11 cellular contexts compared by ENCODE assay signal in the genomic region with DNA sequence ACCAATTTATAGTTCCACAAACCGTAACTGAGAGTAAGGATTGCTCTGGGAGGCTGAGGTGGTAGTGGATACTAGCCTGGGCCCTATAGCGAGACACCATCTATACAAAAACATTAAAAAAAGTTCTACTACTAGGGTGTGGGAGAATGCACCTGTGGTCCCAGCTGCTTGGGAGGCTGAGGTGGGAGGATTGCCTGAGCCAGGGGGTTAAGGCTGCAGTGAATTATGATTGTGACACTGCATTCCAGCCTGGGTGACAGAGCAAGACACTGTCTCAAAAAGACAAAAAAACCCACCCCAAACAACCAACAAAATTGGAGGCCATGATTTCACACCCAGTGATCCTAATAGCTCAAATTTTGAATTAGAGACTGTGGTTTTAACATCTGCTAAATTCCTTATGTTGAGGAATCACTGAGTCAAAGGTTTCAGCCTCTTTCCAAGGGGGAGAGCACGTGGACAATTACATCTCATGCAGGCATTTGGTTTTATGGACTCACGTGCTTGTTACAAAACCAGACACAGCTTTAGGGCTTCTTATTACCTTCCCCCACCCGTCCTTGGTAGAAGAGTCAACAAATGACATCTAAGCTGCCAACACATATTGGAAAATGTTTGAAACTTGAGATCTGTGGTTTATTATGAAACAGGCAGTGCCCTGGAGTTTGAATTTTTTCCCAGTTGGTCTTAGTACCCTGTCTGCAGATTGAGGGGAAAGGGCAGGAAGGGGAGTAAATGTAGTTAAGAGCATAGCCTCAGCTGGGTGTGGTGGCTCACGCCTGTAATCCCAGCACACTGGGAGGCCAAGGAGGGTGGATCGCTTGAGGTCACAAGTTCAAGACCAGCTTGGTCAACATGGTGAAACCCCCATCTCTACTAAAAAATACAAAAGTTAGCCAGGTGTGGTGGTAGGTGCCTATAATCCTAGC. TPM values are rescaled to one million over a fixed set of nuclear protein-coding genes. Genes with fewer than 3 reads are reported as not detected.
A peak's percentile ranks its signal among the peaks of the same experiment; 100 is the strongest.
DNase-seq lines count a peak whose midpoint lies in the region; ATAC-seq and TF ChIP-seq lines count a peak whose summit lies in the region.
"Had no signal": no experiment of that assay in that cellular context is flagged by ENCODE, and none has a peak within 500 bp of the region (broad histone marks: within the 10 kb centered on the region; RNA-seq: fewer than 3 reads in every experiment).

No MANE protein-coding gene starts in this region.

- BruUV-seq in Panc1 (replicated peaks; lab: Mats Ljungman, UMichigan): no TSS peak

- TF ChIP-seq CTCF in Panc1 (IDR thresholded peaks at IDR 0.05): no peak
- TF ChIP-seq CTCF in fibroblast of mammary gland (conservative IDR thresholded peaks at IDR 0.05; ENCODE audit: control insufficient read depth, insufficient read depth, low read depth, low read length): no peak
- TF ChIP-seq CTCF in left ventricle myocardium inferior (IDR thresholded peaks at IDR 0.05; ENCODE audit: borderline replicate concordance): no peak

- H3K9ac ChIP-seq in subcutaneous abdominal adipose tissue (ENCODE audit: low read length in 5 of 5): peak overlapping the region in 1 of 5 donors; percentile 4

- H3K4me1 ChIP-seq in Panc1 (ENCODE audit: control insufficient read depth, insufficient read depth, low read length) (no peaks in the 10 kb centered on the region), subcutaneous abdominal adipose tissue (ENCODE audit: control insufficient read depth in 5 of 5, insufficient read depth in 5 of 5, low read length in 5 of 5) (peaks cover 0 to 33% (median 20%) of the 10 kb centered on the region in 5 donors), left ventricle myocardium inferior (no peaks in the 10 kb centered on the region)

- H3K27me3 ChIP-seq in Panc1 (ENCODE audit: control insufficient read depth, insufficient read depth, low read length): no peaks in the 10 kb centered on the region
- no peaks in the 10 kb centered on the region for H3K27me3 ChIP-seq in subcutaneous abdominal adipose tissue (ENCODE audit: control insufficient read depth in 5 of 5, insufficient read depth in 4 of 5, low read length in 5 of 5)
- no peaks in the 10 kb centered on the region for H3K27me3 ChIP-seq in left ventricle myocardium inferior (ENCODE audit: low read depth)

- peak; percentile 30 for DNase-seq in DMS 273 (lab: John Stamatoyannopoulos, UW; ENCODE audit: unreplicated experiment)
- DNase-seq in DMS 273 treated with DMSO at 0.1 percent for 48 hours (lab: John Stamatoyannopoulos, UW): no peak
- peak; percentile 59 for DNase-seq in Panc1 (ENCODE audit: low read depth, low spot score)
- peak; percentile 99 for DNase-seq in fibroblast of mammary gland (ENCODE audit: low read depth)
- DNase-seq in stimulated activated CD4-positive, alpha-beta T cell treated with anti-CD3 and anti-CD28 coated beads, Interleukin-2, amount 100 ng/mL, for 24 hours: no peak
- no peak for DNase-seq in left ventricle myocardium inferior
- DNase-seq: stimulated activated CD4-positive, alpha-beta T cell treated with anti-CD3 and anti-CD28 coated beads, Interleukin-1b, Interleukin-23, amount 100 ng/mL, for 48 hours had no signal

- no peaks in the 10 kb centered on the region for H3K36me3 ChIP-seq in Panc1 (ENCODE audit: control insufficient read depth, insufficient read depth, low read length)
- H3K36me3 ChIP-seq in subcutaneous abdominal adipose tissue (ENCODE audit: control insufficient read depth in 5 of 5, insufficient read depth in 5 of 5, low read length in 5 of 5): peaks cover 0 to 11% (median 7%) of the 10 kb centered on the region in 5 donors
- peaks cover 19% of the 10 kb centered on the region for H3K36me3 ChIP-seq in left ventricle myocardium inferior

- in situ Hi-C loops in Panc1 (cut with HindIII; ENCODE audit: low pct_unique_long_range_greater_than_20kb, low sequenced_read_pairs): no loop called here

- H3K4me3 ChIP-seq in Panc1 (ENCODE audit: low read depth in 2 of 2, low read length in 2 of 2): no peak overlapping the region
- H3K4me3 ChIP-seq in fibroblast of mammary gland (ENCODE audit: control insufficient read depth, low read depth, low read length): no peak overlapping the region
- H3K4me3 ChIP-seq in subcutaneous abdominal adipose tissue (ENCODE audit: low read depth in 1 of 5, low read length in 5 of 5): no peak overlapping the region
- H3K4me3 ChIP-seq in left ventricle myocardium inferior: no peak overlapping the region

- intact Hi-C loops in Panc1 (cut with micrococcal nuclease; ENCODE audit: unreplicated experiment) (no loop called here), left ventricle myocardium inferior (cut with micrococcal nuclease) (no loop called here)

- peak overlapping the region; percentile 29; the same call in 1 of the 2 replicates for H3K27ac ChIP-seq in Panc1 (ENCODE audit: low read length)
- peak overlapping the region; percentile 89 for H3K27ac ChIP-seq in subcutaneous abdominal adipose tissue (ENCODE audit: low read depth, low read length)
- no peak overlapping the region for H3K27ac ChIP-seq in left ventricle myocardium inferior (replicated peaks)

- CTCF ChIA-PET in Panc1 (lab: Charles Lee): no interaction called here

- H3K9me3 ChIP-seq in Panc1 (ENCODE audit: control insufficient read depth, insufficient read depth, low read depth, low read length): no peaks in the 10 kb centered on the region
- peaks cover 0 to 4% (median 0%) of the 10 kb centered on the region in 5 donors for H3K9me3 ChIP-seq in subcutaneous abdominal adipose tissue (ENCODE audit: control insufficient read depth in 5 of 5, low read length in 5 of 5)
- no peaks in the 10 kb centered on the region for H3K9me3 ChIP-seq in left ventricle myocardium inferior (replicated peaks)

- ATAC-seq in Panc1 (peak; percentile 34), HG02840 (IDR thresholded peaks at IDR 0.05; ENCODE audit: low FRiP score, unreplicated experiment) (no peak)

- POLR2A ChIA-PET in Panc1 (lab: Charles Lee): no interaction called here

RNA-seq across cellular contexts. Expression of a gene that starts 18.5 kb away (rescaled TPM):
- total RNA-seq in Panc1 (2021; ENCODE audit: unreplicated experiment): 0.41 TPM
- not detected for polyA plus RNA-seq in Panc1 (2012; ENCODE audit: insufficient read length)
- total RNA-seq in left ventricle myocardium inferior: not detected
- total RNA-seq: H1 had no signal
- polyA plus RNA-seq: esophagus had no signal

RNA-seq across cellular contexts. Expression of a gene that starts 32.8 kb away (rescaled TPM):
- total RNA-seq in Panc1 (2021; ENCODE audit: unreplicated experiment) (115 TPM), left ventricle myocardium inferior (47.8 TPM)
- polyA plus RNA-seq in Panc1 (2012; ENCODE audit: insufficient read length): 127 TPM

RNA-seq across cellular contexts. Expression of a gene that starts 50.3 kb away (rescaled TPM):
- total RNA-seq in Panc1 (2021; ENCODE audit: unreplicated experiment) (not detected), left ventricle myocardium inferior (not detected)
- polyA plus RNA-seq in Panc1 (2012; ENCODE audit: insufficient read length): not detected
- total RNA-seq: H1 had no signal

RNA-seq across cellular contexts. Expression of a gene that starts 53.7 kb away (rescaled TPM):
- 24.8 TPM for total RNA-seq in Panc1 (2021; ENCODE audit: unreplicated experiment)
- polyA plus RNA-seq in Panc1 (2012; ENCODE audit: insufficient read length): 39.6 TPM
- total RNA-seq in left ventricle myocardium inferior: 13.5 TPM

RNA-seq across cellular contexts. Expression of a gene that starts 56.4 kb away (rescaled TPM):
- total RNA-seq in Panc1 (2021; ENCODE audit: unreplicated experiment) (2.2 TPM), left ventricle myocardium inferior (not detected)
- 1.4 TPM for polyA plus RNA-seq in Panc1 (2012; ENCODE audit: insufficient read length)
- total RNA-seq: H1 had no signal
- polyA plus RNA-seq: H1 had no signal

Comparison
In these comparisons a context has a peak if more than half of its experiments do, and no peak if none do; other contexts are left out.
1. DNase-seq: peak in DMS 273 (single experiment), Panc1 (single experiment) and fibroblast of mammary gland (single experiment); none in DMS 273 treated with DMSO at 0.1 percent for 48 hours (single experiment), stimulated activated CD4-positive, alpha-beta T cell treated with anti-CD3 and anti-CD28 coated beads, Interleukin-2, amount 100 ng/mL, for 24 hours (0 of 2) and left ventricle myocardium inferior (single experiment).